ENCODE assay signal across 10 cellular contexts in genomic region chr17:71237903-71238538, GRCh38.
DNase-seq lines count a peak whose midpoint lies in the region; ATAC-seq, FAIRE-seq and TF ChIP-seq lines count a peak whose summit lies in the region.
"Had no signal": no experiment of that assay in that cellular context is flagged by ENCODE, and none has a peak within 500 bp of the region (broad histone marks: within the 10 kb centered on the region; RNA-seq: fewer than 3 reads in every experiment).

No MANE protein-coding gene starts in this region.

- H4K20me1 ChIP-seq in HepG2 (ENCODE audit: insufficient read depth, low read length): no peaks in the 10 kb centered on the region

- no peak for TF ChIP-seq EP300 in HepG2 (IDR thresholded peaks at IDR 0.05; ENCODE audit: low read depth in 2 of 2, low read length in 2 of 2)
- no peak for TF ChIP-seq EP300 in HepG2 (CRISPR knock-in tag; IDR thresholded peaks at IDR 0.05; ENCODE audit: borderline replicate concordance)

- ATAC-seq in HepG2 (no peak), right lobe of liver (no peak), GM18868 (IDR thresholded peaks at IDR 0.05; ENCODE audit: unreplicated experiment) (no peak)

- no peak overlapping the region for H3K4me2 ChIP-seq in HepG2 (ENCODE audit: low read depth, low read length)

- in situ Hi-C loops in HepG2 (cut with HindIII; ENCODE audit: extremely low pct_ligation_motif_present, low pct_unique_long_range_greater_than_20kb): no loop called here

- no peak for TF ChIP-seq RAD21 in HepG2 (CRISPR knock-in tag; IDR thresholded peaks at IDR 0.05)

- intact Hi-C loops in HepG2 (cut with micrococcal nuclease; ENCODE audit: unreplicated experiment) (no loop called here), right lobe of liver (cut with DNase I) (no loop called here)

- no peak overlapping the region for H2AFZ ChIP-seq in HepG2 (ENCODE audit: low read length)

- no TSS peak for BruUV-seq in HepG2 (replicated peaks; lab: Mats Ljungman, UMichigan)

- TF ChIP-seq CTCF in HepG2 (CRISPR knock-in tag; IDR thresholded peaks at IDR 0.05) (no peak), right lobe of liver (IDR thresholded peaks at IDR 0.05) (peak in 1 of 4 donors; percentile 9)

- no peaks in the 10 kb centered on the region for H3K27me3 ChIP-seq in HepG2 (ENCODE audit: control insufficient read depth in 1 of 2, insufficient read depth in 2 of 2, low read length in 2 of 2)
- no peaks in the 10 kb centered on the region for H3K27me3 ChIP-seq in right lobe of liver
- H3K27me3 ChIP-seq: Peyer's patch had no signal

- POLR2A ChIA-PET in HepG2 (lab: Yijun Ruan, JAX): no interaction called here

- CTCF ChIA-PET in HepG2 (lab: Yijun Ruan, JAX; ENCODE audit: low intra/inter-chr PET ratio, low total read pairs): no interaction called here

- H3K79me2 ChIP-seq in HepG2 (ENCODE audit: insufficient read depth, low read length): no peaks in the 10 kb centered on the region

- WGBS in HepG2 (ENCODE audit: low lambda C conversion rate): 0% methylated on average over 1 of the region's 1 CpG
- WGBS in right lobe of liver (ENCODE audit: insufficient coverage, low coverage, low lambda C conversion rate, missing lambda C conversion rate): 44% methylated on average over 1 of the region's 1 CpG

- H3K27ac ChIP-seq in HepG2 (ENCODE audit: extremely low read length, insufficient read depth, low read length) (no peak overlapping the region), right lobe of liver (no peak overlapping the region)
- H3K27ac ChIP-seq: Peyer's patch had no signal

- H3K4me3 ChIP-seq in HepG2 (replicated peaks in 1 of 3; ENCODE audit: insufficient read depth in 1 of 3, low read depth in 2 of 3, low read length in 3 of 3) (no peak overlapping the region), right lobe of liver (no peak overlapping the region)
- H3K4me3 ChIP-seq: Peyer's patch had no signal

- DNase-seq in HepG2 (ENCODE audit: low spot score) (no peak), right lobe of liver (no peak), NCI-H526 (lab: John Stamatoyannopoulos, UW) (peak; percentile 37 to 66), fibroblast of peridontal ligament (ENCODE audit: extremely low read depth) (peak; percentile 84), urothelium cell line (ENCODE audit: low spot score) (peak; percentile 37), NCI-H187 (lab: John Stamatoyannopoulos, UW) (no peak)
- no peak for DNase-seq in activated naive CD4-positive, alpha-beta T cell treated with Interleukin-2 at 50 U/mL for 16 hours
- DNase-seq: activated gamma-delta T cell, Peyer's patch had no signal

- no peak overlapping the region for H3K9ac ChIP-seq in HepG2 (ENCODE audit: insufficient read depth, low read depth, low read length)

- FAIRE-seq in HepG2 (lab: Jason Lieb, UNC) (no peak), urothelium cell line (lab: Jason Lieb, UNC) (peak; percentile 78)

- H3K9me3 ChIP-seq in HepG2 (ENCODE audit: low read length) (peaks cover 25% of the 10 kb centered on the region), right lobe of liver (no peaks in the 10 kb centered on the region)
- H3K9me3 ChIP-seq: Peyer's patch had no signal

- TF ChIP-seq POLR2A in HepG2 (IDR thresholded peaks at IDR 0.05; ENCODE audit: insufficient read depth in 1 of 2, low read depth in 2 of 2, low read length in 2 of 2) (no peak), right lobe of liver (IDR thresholded peaks at IDR 0.05) (no peak)

- H3K4me1 ChIP-seq in HepG2 (ENCODE audit: insufficient read depth, low read length): no peaks in the 10 kb centered on the region
- no peaks in the 10 kb centered on the region for H3K4me1 ChIP-seq in right lobe of liver
- H3K4me1 ChIP-seq: Peyer's patch had no signal

- H3K36me3 ChIP-seq in HepG2 (replicated peaks in 1 of 2; ENCODE audit: control insufficient read depth in 1 of 2, insufficient read depth in 2 of 2, low read length in 2 of 2): no peaks in the 10 kb centered on the region
- no peaks in the 10 kb centered on the region for H3K36me3 ChIP-seq in right lobe of liver
- H3K36me3 ChIP-seq: Peyer's patch had no signal

TF ChIP-seq in HepG2, 621 proteins besides CTCF, POLR2A, EP300 and RAD21:
- TF ChIP-seq ZNF460 (CRISPR knock-in tag; IDR thresholded peaks at IDR 0.05; ENCODE audit: borderline replicate concordance) (no peak), STAG1 (CRISPR knock-in tag; IDR thresholded peaks at IDR 0.05) (peak; percentile 32)

Comparison
In these comparisons a context has a peak if more than half of its experiments do, and no peak if none do; other contexts are left out.
1. DNase-seq: peak in NCI-H526 (2 of 2), fibroblast of peridontal ligament (single experiment) and urothelium cell line (single experiment); none in HepG2 (single experiment), right lobe of liver (0 of 3), NCI-H187 (0 of 2) and activated naive CD4-positive, alpha-beta T cell treated with Interleukin-2 at 50 U/mL for 16 hours (single experiment).